28 cellular contexts compared by ENCODE assay signal in the genomic region with DNA sequence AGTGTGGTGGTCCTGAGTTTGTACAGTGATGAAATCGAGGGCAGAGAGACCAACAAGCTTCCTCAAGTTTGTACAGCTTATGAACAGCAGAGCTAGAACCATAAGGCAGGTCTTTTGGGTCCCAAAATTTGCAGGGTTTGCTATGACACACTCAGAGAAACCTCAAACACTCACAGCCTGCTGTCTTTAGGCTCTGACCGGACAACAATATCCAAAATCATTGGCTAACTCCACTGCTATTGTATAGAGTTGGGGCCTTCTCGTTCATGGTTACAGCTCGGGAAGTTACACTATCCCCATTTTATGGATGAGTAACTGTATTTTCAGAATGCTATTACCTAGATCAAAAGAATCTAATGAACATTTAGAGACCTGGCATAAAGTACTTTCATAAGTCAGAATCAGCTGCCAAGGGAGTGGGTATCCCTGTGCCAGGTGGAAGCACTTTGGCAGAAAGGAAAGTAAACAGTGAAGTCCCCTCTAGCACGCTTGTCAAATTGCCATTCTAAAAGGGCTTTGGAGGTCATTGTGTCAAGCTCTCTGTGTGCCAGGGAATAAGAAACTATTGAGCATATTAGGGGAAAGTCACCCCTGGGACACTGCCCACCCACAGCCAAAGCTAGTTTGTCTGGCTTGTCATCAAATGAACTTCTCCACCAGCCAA.
DNase-seq lines count a peak whose midpoint lies in the region; ATAC-seq, FAIRE-seq and TF ChIP-seq lines count a peak whose summit lies in the region.
"Had no signal": no experiment of that assay in that cellular context is flagged by ENCODE, and none has a peak within 500 bp of the region (broad histone marks: within the 10 kb centered on the region; RNA-seq: fewer than 3 reads in every experiment).

No MANE protein-coding gene starts in this region.

- FAIRE-seq in HepG2 (lab: Jason Lieb, UNC), result no peak
- FAIRE-seq: GM12878, GM19239, H54, K562 had no signal

- H3K9me3 ChIP-seq in liver (ENCODE audit: control insufficient read depth in 4 of 4, low read length in 3 of 4) (no peaks in the 10 kb centered on the region), HepG2 (ENCODE audit: low read length) (no peaks in the 10 kb centered on the region), left lung (no peaks in the 10 kb centered on the region), left ventricle myocardium inferior (replicated peaks) (no peaks in the 10 kb centered on the region)

- ATAC-seq in HepG2, result no peak
- peak; percentile 72 for ATAC-seq in left lung
- ATAC-seq: GM12878, K562, Panc1, T-cell had no signal

- in situ Hi-C loops in HepG2 (cut with HindIII; ENCODE audit: extremely low pct_ligation_motif_present, low pct_unique_long_range_greater_than_20kb), result no loop called here

- H3K27ac ChIP-seq in liver (ENCODE audit: low read depth in 1 of 2, low read length in 2 of 2) (no peak overlapping the region), HepG2 (ENCODE audit: extremely low read length, insufficient read depth, low read length) (no peak overlapping the region), left lung (no peak overlapping the region), left ventricle myocardium inferior (replicated peaks) (no peak overlapping the region)
- H3K27ac ChIP-seq: RWPE1 had no signal

- CTCF ChIA-PET in HepG2 (lab: Yijun Ruan, JAX; ENCODE audit: low intra/inter-chr PET ratio, low total read pairs), result no interaction called here

- H3K4me3 ChIP-seq in liver (ENCODE audit: low read depth in 1 of 3, low read length in 3 of 3), result no peak overlapping the region
- H3K4me3 ChIP-seq in HepG2 (replicated peaks in 1 of 3; ENCODE audit: insufficient read depth in 1 of 3, low read depth in 2 of 3, low read length in 3 of 3), result no peak overlapping the region
- H3K4me3 ChIP-seq in left lung, result no peak overlapping the region
- no peak overlapping the region for H3K4me3 ChIP-seq in left ventricle myocardium inferior
- H3K4me3 ChIP-seq: GM12878, K562 had no signal

- H4K20me1 ChIP-seq in HepG2 (ENCODE audit: insufficient read depth, low read length), result no peaks in the 10 kb centered on the region

- H3K27ac Mint-ChIP-seq in HFFc6, result no peak overlapping the region
- H3K27ac Mint-ChIP-seq: CD4-positive, alpha-beta memory T cell; T-cell had no signal

- intact Hi-C loops in HepG2 (cut with micrococcal nuclease; ENCODE audit: unreplicated experiment) (no loop called here), left lung (cut with DNase I) (no loop called here), left ventricle myocardium inferior (cut with micrococcal nuclease) (no loop called here)

- TF ChIP-seq CTCF in liver (IDR thresholded peaks at IDR 0.05; ENCODE audit: low read depth, low read length, missing input control), result no peak
- no peak for TF ChIP-seq CTCF in HepG2 (CRISPR knock-in tag; IDR thresholded peaks at IDR 0.05)
- no peak for TF ChIP-seq CTCF in left lung (IDR thresholded peaks at IDR 0.05)
- TF ChIP-seq CTCF in left ventricle myocardium inferior (IDR thresholded peaks at IDR 0.05; ENCODE audit: borderline replicate concordance), result no peak
- TF ChIP-seq CTCF in HFFc6 (IDR thresholded peaks at IDR 0.05), result no peak

- H3K9ac ChIP-seq in liver (ENCODE audit: low read depth in 1 of 2, low read length in 2 of 2), result peak overlapping the region in 1 of 2 donors; percentile 12
- no peak overlapping the region for H3K9ac ChIP-seq in HepG2 (ENCODE audit: insufficient read depth, low read depth, low read length)

- no peak overlapping the region for H2AFZ ChIP-seq in HepG2 (ENCODE audit: low read length)

- H3K4me1 Mint-ChIP-seq in HFFc6 (ENCODE audit: low read depth), result 0 out of 2 replicates have a peak, but pooled peaks cover 8% of the 10 kb centered on the region
- H3K4me1 Mint-ChIP-seq: CD4-positive, alpha-beta memory T cell; T-cell had no signal

- no peak overlapping the region for H3K4me3 Mint-ChIP-seq in HFFc6
- H3K4me3 Mint-ChIP-seq: CD4-positive, alpha-beta memory T cell; T-cell had no signal

- WGBS in liver, result 56% methylated on average over 5 of the region's 5 CpGs
- 17% methylated on average over 5 of the region's 5 CpGs for WGBS in HepG2 (ENCODE audit: low lambda C conversion rate)

- TF ChIP-seq RAD21 in liver (IDR thresholded peaks at IDR 0.05) (peak; percentile 33 to 43), HepG2 (CRISPR knock-in tag; IDR thresholded peaks at IDR 0.05) (no peak)

- TF ChIP-seq EP300 in HepG2 (IDR thresholded peaks at IDR 0.05; ENCODE audit: low read depth in 2 of 2, low read length in 2 of 2) (no peak), HepG2 (CRISPR knock-in tag; IDR thresholded peaks at IDR 0.05; ENCODE audit: borderline replicate concordance) (no peak)

- peaks cover 5% of the 10 kb centered on the region for H3K27me3 Mint-ChIP-seq in HFFc6 (ENCODE audit: insufficient read depth)

- no peaks in the 10 kb centered on the region for H3K9me3 Mint-ChIP-seq in HFFc6
- H3K9me3 Mint-ChIP-seq: T-cell had no signal

- POLR2A ChIA-PET in HepG2 (lab: Yijun Ruan, JAX), result no interaction called here

- TF ChIP-seq POLR2A in HepG2 (IDR thresholded peaks at IDR 0.05; ENCODE audit: insufficient read depth in 1 of 2, low read depth in 2 of 2, low read length in 2 of 2), result no peak

- H3K36me3 Mint-ChIP-seq in HFFc6 (ENCODE audit: low read depth), result no peaks in the 10 kb centered on the region
- H3K36me3 Mint-ChIP-seq: CD4-positive, alpha-beta memory T cell; T-cell had no signal

- H3K27me3 ChIP-seq in liver (ENCODE audit: control insufficient read depth in 4 of 4, insufficient read depth in 4 of 4, low read length in 3 of 4), result no peaks in the 10 kb centered on the region
- peaks cover 0 to 11% of the 10 kb centered on the region in 2 experiments; a peak in 1 of 5 replicates for H3K27me3 ChIP-seq in HepG2 (ENCODE audit: control insufficient read depth in 1 of 2, insufficient read depth in 2 of 2, low read length in 2 of 2)
- H3K27me3 ChIP-seq in left lung, result no peaks in the 10 kb centered on the region
- no peaks in the 10 kb centered on the region for H3K27me3 ChIP-seq in left ventricle myocardium inferior (ENCODE audit: low read depth)

- no TSS peak for BruUV-seq in HepG2 (replicated peaks; lab: Mats Ljungman, UMichigan)

- DNase-seq in HepG2 (ENCODE audit: low spot score) (no peak), NCI-H1105 treated with DMSO at 0.1 percent for 48 hours (lab: John Stamatoyannopoulos, UW) (peak; percentile 69), left lung (no peak), left ventricle myocardium inferior (no peak), HFFc6 (no peak), NCI-H1436 treated with DMSO at 0.1 percent for 48 hours (lab: John Stamatoyannopoulos, UW) (no peak)
- DNase-seq: C1 segment of cervical spinal cord; CD4-positive, alpha-beta memory T cell; COR-L47; DMS53; EL; GDM1; Kasumi-1; MV-4-11; NCI-H1417 treated with DMSO at 0.1 percent for 48 hours; NCI-H187; NCI-H2107; NCI-H524; NCI-H774; SHP77; T-cell had no signal

- peaks cover 0 to 14% (median 13%) of the 10 kb centered on the region in 4 donors for H3K4me1 ChIP-seq in liver (ENCODE audit: control insufficient read depth in 4 of 4, insufficient read depth in 4 of 4, low read length in 3 of 4)
- H3K4me1 ChIP-seq in HepG2 (ENCODE audit: insufficient read depth, low read length), result no peaks in the 10 kb centered on the region
- no peaks in the 10 kb centered on the region for H3K4me1 ChIP-seq in left lung
- no peaks in the 10 kb centered on the region for H3K4me1 ChIP-seq in left ventricle myocardium inferior

- H3K36me3 ChIP-seq in liver (ENCODE audit: control insufficient read depth in 4 of 4, insufficient read depth in 3 of 4, low read depth in 1 of 4, low read length in 3 of 4) (no peaks in the 10 kb centered on the region), HepG2 (replicated peaks in 1 of 2; ENCODE audit: control insufficient read depth in 1 of 2, insufficient read depth in 2 of 2, low read length in 2 of 2) (no peaks in the 10 kb centered on the region), left lung (no peaks in the 10 kb centered on the region), left ventricle myocardium inferior (no peaks in the 10 kb centered on the region)

- no peaks in the 10 kb centered on the region for H3K79me2 ChIP-seq in HepG2 (ENCODE audit: insufficient read depth, low read length)

- no peak overlapping the region for H3K4me2 ChIP-seq in HepG2 (ENCODE audit: low read depth, low read length)

TF ChIP-seq in liver, 16 proteins besides CTCF, POLR2A, EP300 and RAD21 (continues in another document):
- TF ChIP-seq JUND (IDR thresholded peaks at IDR 0.05), result no peak
- TF ChIP-seq, protein P1, sequence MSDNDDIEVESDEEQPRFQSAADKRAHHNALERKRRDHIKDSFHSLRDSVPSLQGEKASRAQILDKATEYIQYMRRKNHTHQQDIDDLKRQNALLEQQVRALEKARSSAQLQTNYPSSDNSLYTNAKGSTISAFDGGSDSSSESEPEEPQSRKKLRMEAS (IDR thresholded peaks at IDR 0.05), result peak; percentile 22

TF ChIP-seq in HepG2, 621 proteins besides CTCF, POLR2A, EP300 and RAD21 (continues in another document):
- TF ChIP-seq SMAD1 (CRISPR knock-in tag; IDR thresholded peaks at IDR 0.05; ENCODE audit: borderline replicate concordance, low read depth) (no peak), AHR (CRISPR knock-in tag; IDR thresholded peaks at IDR 0.05) (no peak), ZNF792 (CRISPR knock-in tag; IDR thresholded peaks at IDR 0.05) (no peak), JUN (CRISPR knock-in tag; IDR thresholded peaks at IDR 0.05) (no peak), SALL1 (CRISPR knock-in tag; IDR thresholded peaks at IDR 0.05) (no peak), FOXJ3 (CRISPR knock-in tag; IDR thresholded peaks at IDR 0.05; ENCODE audit: borderline replicate concordance) (no peak), ZNF616 (CRISPR knock-in tag; IDR thresholded peaks at IDR 0.05; ENCODE audit: low read depth) (no peak), MLLT10 (CRISPR knock-in tag; IDR thresholded peaks at IDR 0.05) (no peak), TAF15 (IDR thresholded peaks at IDR 0.05; ENCODE audit: low read depth, low read length, poor library complexity, severe bottlenecking) (no peak), RARG (CRISPR knock-in tag; IDR thresholded peaks at IDR 0.05; ENCODE audit: low read depth) (no peak), SNAPC2 (CRISPR knock-in tag; IDR thresholded peaks at IDR 0.05) (no peak), ZFP90 (CRISPR knock-in tag; IDR thresholded peaks at IDR 0.05; ENCODE audit: borderline replicate concordance) (no peak)
